Comparison of ENCODE assay signal across 10 cellular contexts in the genomic region with DNA sequence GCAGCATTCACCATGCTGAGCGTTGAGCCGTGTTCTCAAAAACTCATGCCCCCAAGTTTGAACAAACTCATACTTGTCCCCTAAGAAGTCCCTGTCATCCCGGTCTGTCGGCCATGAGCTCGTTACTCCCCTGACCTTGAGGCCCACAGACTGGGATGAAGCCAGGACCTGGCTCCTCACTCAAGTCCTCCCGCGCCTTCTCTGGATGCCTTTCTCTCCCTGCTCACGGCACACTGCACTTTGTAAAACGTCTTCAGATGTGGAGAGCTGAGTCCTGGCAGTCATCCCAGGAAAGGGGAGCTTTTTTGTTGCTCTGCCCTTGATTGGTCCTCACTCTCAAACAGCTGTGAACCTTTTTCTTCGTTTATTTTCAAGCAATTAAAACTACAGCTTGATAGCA.
DNase-seq lines count a peak whose midpoint lies in the region; ATAC-seq and TF ChIP-seq lines count a peak whose summit lies in the region.
"Had no signal": no experiment of that assay in that cellular context is flagged by ENCODE, and none has a peak within 500 bp of the region (broad histone marks: within the 10 kb centered on the region; RNA-seq: fewer than 3 reads in every experiment).

No MANE protein-coding gene starts in this region.

- no peak overlapping the region; the same call in 1 of the 2 replicates for H4K5ac ChIP-seq in IMR-90 (ENCODE audit: low read depth, low read length)

- 18% methylated on average over 5 of the region's 10 CpGs; no CpG with 5 or more reads in 1 of the 2 experiments for WGBS in IMR-90 (ENCODE audit: extremely low coverage in 2 of 2, insufficient read length in 1 of 2), 2 experiments
- 58 to 69% methylated on average over 10 of the region's 10 CpGs for WGBS in body of pancreas, 2 donors

- H3K36me3 ChIP-seq in IMR-90 (ENCODE audit: control insufficient read depth, insufficient read depth, low read length), result no peaks in the 10 kb centered on the region
- H3K36me3 ChIP-seq in body of pancreas (replicated peaks in 1 of 2; ENCODE audit: insufficient read depth in 1 of 2, low read depth in 2 of 2), result no peaks in the 10 kb centered on the region
- H3K36me3 ChIP-seq in stomach smooth muscle (ENCODE audit: control insufficient read depth in 2 of 2, insufficient read depth in 2 of 2, low read length in 2 of 2), result no peaks in the 10 kb centered on the region

- peaks cover 13% of the 10 kb centered on the region; the same call in 1 of the 2 replicates for H4K20me1 ChIP-seq in IMR-90 (ENCODE audit: insufficient read depth, low read length)

- in situ Hi-C loops in IMR-90 (cut with MboI; ENCODE audit: low sequenced_read_pairs), result loop anchor here (10.0 kb wide), 1 partner anchor 875 kb away; no protein-coding TSS in a partner anchor

- intact Hi-C loops in IMR-90 (cut with micrococcal nuclease), result no loop called here
- intact Hi-C loops in body of pancreas (cut with DNase I), result loop anchor here (10.0 kb wide), 1 partner anchor 865 kb away; the partner anchor contains the start of gene HOXA13

- H3K9me3 ChIP-seq in IMR-90 (ENCODE audit: control insufficient read depth, insufficient read depth, low read length), result no peaks in the 10 kb centered on the region
- no peaks in the 10 kb centered on the region for H3K9me3 ChIP-seq in body of pancreas
- H3K9me3 ChIP-seq in stomach smooth muscle (ENCODE audit: control insufficient read depth in 2 of 2, low read length in 2 of 2), result no peaks in the 10 kb centered on the region

- BruUV-seq in IMR-90 (replicated peaks; lab: Mats Ljungman, UMichigan), result no TSS peak

- no peak overlapping the region for H3K23ac ChIP-seq in IMR-90 (ENCODE audit: low read depth, low read length)

- peak overlapping the region in 1 of 2 experiments; percentile 29; a peak in 1 of 4 replicates for H4K8ac ChIP-seq in IMR-90 (ENCODE audit: low read depth in 2 of 2, low read length in 2 of 2)

- H3K4me3 ChIP-seq in IMR-90 (ENCODE audit: insufficient read depth, low read depth, low read length) (no peak overlapping the region), body of pancreas (no peak overlapping the region), stomach smooth muscle (ENCODE audit: low read length in 2 of 2) (peak overlapping the region in 1 of 2 donors; percentile 40)
- H3K4me3 ChIP-seq: K562 had no signal

- no peak overlapping the region for H2BK5ac ChIP-seq in IMR-90 (ENCODE audit: low read depth, low read length, poor library complexity, severe bottlenecking)

- TF ChIP-seq POLR2A in IMR-90 (IDR thresholded peaks at IDR 0.05; ENCODE audit: low read depth, low read length), result no peak
- no peak for TF ChIP-seq POLR2A in body of pancreas (IDR thresholded peaks at IDR 0.05)

- CTCF ChIA-PET in IMR-90 (lab: Yijun Ruan, JAX), result interaction anchor here (0.9 to 1.6 kb wide), 2 partner anchors 8 kb away, joined by 3 to 13 read pairs; no protein-coding TSS in a partner anchor

- H3K14ac ChIP-seq in IMR-90 (replicated peaks; ENCODE audit: low read depth, low read length), result 0 out of 2 replicates have a peak overlapping the region, but pooled peaks have one; percentile 10

- TF ChIP-seq CTCF in IMR-90 (conservative IDR thresholded peaks at IDR 0.05; ENCODE audit: low read depth, low read length) (no peak), body of pancreas (IDR thresholded peaks at IDR 0.05) (no peak)

- H3K4ac ChIP-seq in IMR-90 (ENCODE audit: low read depth, low read length), result peak overlapping the region; percentile 34; the same call in 1 of the 2 replicates

- peak overlapping the region; percentile 6 for H2AK9ac ChIP-seq in IMR-90 (replicated peaks; ENCODE audit: low read depth, low read length, poor library complexity)

- DNase-seq in IMR-90 (peak; percentile 79), body of pancreas (peak in 3 of 4 donors; percentile 19 to 37 (median 23)), left kidney (ENCODE audit: low read depth, low spot score) (peak; percentile 76), GF-D8 (lab: John Stamatoyannopoulos, UW) (no peak), NCI-H526 (lab: John Stamatoyannopoulos, UW) (no peak)
- no peak for DNase-seq in activated CD4-positive, CD25-positive, alpha-beta regulatory T cell (lab: John Stamatoyannopoulos, UW)

- peaks cover 14 to 66% of the 10 kb centered on the region in 2 experiments for H3K79me1 ChIP-seq in IMR-90 (ENCODE audit: low read depth in 1 of 2, low read length in 2 of 2)

- peak overlapping the region; percentile 44 for H2AFZ ChIP-seq in IMR-90 (replicated peaks; ENCODE audit: low read length, poor library complexity)

- H2BK15ac ChIP-seq in IMR-90 (ENCODE audit: low read depth, low read length), result no peak overlapping the region; the same call in 2 of the 3 replicates

- H3K27ac ChIP-seq in IMR-90 (ENCODE audit: insufficient read depth, low read length) (peak overlapping the region; percentile 61; the same call in 1 of the 2 replicates), body of pancreas (no peak overlapping the region), stomach smooth muscle (ENCODE audit: low read length) (peak overlapping the region; percentile 76)
- H3K27ac ChIP-seq: epithelial cell of prostate had no signal

- H3K4me1 ChIP-seq in IMR-90 (ENCODE audit: control insufficient read depth, insufficient read depth, low read length) (peaks cover 27% of the 10 kb centered on the region), body of pancreas (peaks cover 5% of the 10 kb centered on the region), stomach smooth muscle (ENCODE audit: control insufficient read depth, insufficient read depth, low read length) (peaks cover 40% of the 10 kb centered on the region)

- POLR2A ChIA-PET in IMR-90 (lab: Charles Lee; ENCODE audit: unreplicated experiment), result no interaction called here

- no peak for TF ChIP-seq RAD21 in IMR-90 (IDR thresholded peaks at IDR 0.05; ENCODE audit: low read length)

- ATAC-seq in IMR-90 (ENCODE audit: low read depth) (peak; percentile 78), body of pancreas (no peak), GM21717 (IDR thresholded peaks at IDR 0.05; ENCODE audit: unreplicated experiment) (no peak)
- ATAC-seq: K562 had no signal

- no peak overlapping the region; the same call in 1 of the 2 replicates for H3K9ac ChIP-seq in IMR-90 (ENCODE audit: low read depth, low read length)
- H3K9ac ChIP-seq in stomach smooth muscle (ENCODE audit: low read length in 2 of 2), result peak overlapping the region in 1 of 2 donors; percentile 13

- no peak overlapping the region for H2BK20ac ChIP-seq in IMR-90 (ENCODE audit: low read depth, low read length)

- H2AK5ac ChIP-seq in IMR-90 (ENCODE audit: low read depth, low read length), result no peak overlapping the region

- no peak overlapping the region; the same call in 1 of the 2 replicates for H3K18ac ChIP-seq in IMR-90 (ENCODE audit: low read depth, low read length)

- peaks cover 14% of the 10 kb centered on the region for H3K9me1 ChIP-seq in IMR-90 (ENCODE audit: insufficient read depth, low read length)

- H3K56ac ChIP-seq in IMR-90 (ENCODE audit: extremely low read depth, insufficient read depth, low read length), result no peak overlapping the region

- peak overlapping the region; percentile 58; the same call in 1 of the 2 replicates for H3K4me2 ChIP-seq in IMR-90 (ENCODE audit: low read depth, low read length)

- H4K91ac ChIP-seq in IMR-90 (ENCODE audit: insufficient read depth, low read depth, low read length), result peak overlapping the region; percentile 60

- dilution Hi-C loops in IMR-90 (cut with HindIII; ENCODE audit: low sequenced_read_pairs, unreplicated experiment), result no loop called here

- H2BK120ac ChIP-seq in IMR-90 (ENCODE audit: low read depth, low read length), result peak overlapping the region; percentile 23; the same call in 1 of the 2 replicates

- no peaks in the 10 kb centered on the region for H3K27me3 ChIP-seq in IMR-90 (ENCODE audit: control insufficient read depth, insufficient read depth, low read length)
- no peaks in the 10 kb centered on the region for H3K27me3 ChIP-seq in body of pancreas
- no peaks in the 10 kb centered on the region for H3K27me3 ChIP-seq in stomach smooth muscle (ENCODE audit: control insufficient read depth in 1 of 2, insufficient read depth in 2 of 2, low read length in 2 of 2)

TF ChIP-seq in IMR-90, 13 proteins besides CTCF, POLR2A, EP300 and RAD21:
- no peak for TF ChIP-seq MAFK (IDR thresholded peaks at IDR 0.05; ENCODE audit: low read depth, low read length)

Comparison
In these comparisons a context has a peak if more than half of its experiments do, and no peak if none do; other contexts are left out.
1. DNase-seq: peak in IMR-90 (single experiment), body of pancreas (3 of 4) and left kidney (single experiment); none in activated CD4-positive, CD25-positive, alpha-beta regulatory T cell (0 of 4), GF-D8 (single experiment) and NCI-H526 (0 of 2).
2. H3K27ac ChIP-seq: peak in IMR-90 (single experiment) and stomach smooth muscle (single experiment); none in body of pancreas (0 of 4).